Comparison of ENCODE assay signal across 20 cellular contexts in genomic region chr6:150549007-150549406, GRCh38. TPM values are rescaled to one million over a fixed set of nuclear protein-coding genes. Genes with fewer than 3 reads are reported as not detected.
"Had no signal": no experiment of that assay in that cellular context is flagged by ENCODE, and none has a peak within 500 bp of the region (broad histone marks: within the 10 kb centered on the region; RNA-seq: fewer than 3 reads in every experiment).

No MANE protein-coding gene starts in this region.

- H3K36me3 Mint-ChIP-seq: activated naive CD4-positive, alpha-beta T cell treated with anti-CD3 and anti-CD28 coated beads, Interleukin-2, amount 50 U/mL, for 72 hours; stimulated activated memory B cell treated with anti-CD40 and anti-IgM and Interleukin-4, amounts not matched to agents 10 μg/mL and 1 μg/mL and 100 μg/mL, for 72 hours had no signal

- H3K9me3 ChIP-seq: adrenal gland, breast epithelium, gastrocnemius medialis, left lung, sigmoid colon, spleen, testis, upper lobe of left lung had no signal

- H3K4me3 Mint-ChIP-seq: activated T-helper 1 cell treated with anti-CD3 and anti-CD28 coated beads, Interleukin-12 subunit alpha, Interleukin-12 subunit beta, Interleukin-2, Interleukin-4 antibody, amounts not matched to agents 30 ng/mL and 10 ng/mL and 1 ng/mL, durations not matched to agents 14 hours and 24 hours and 36 hours; stimulated activated memory B cell treated with anti-CD40 and anti-IgM and Interleukin-4, amounts not matched to agents 10 μg/mL and 1 μg/mL and 100 μg/mL, for 72 hours had no signal

- H3K4me1 Mint-ChIP-seq: stimulated activated memory B cell treated with anti-CD40 and anti-IgM and Interleukin-4, amounts not matched to agents 10 μg/mL and 1 μg/mL and 100 μg/mL, for 72 hours had no signal

- H3K27me3 Mint-ChIP-seq: stimulated activated memory B cell treated with anti-CD40 and anti-IgM and Interleukin-4, amounts not matched to agents 10 μg/mL and 1 μg/mL and 100 μg/mL, for 72 hours had no signal

- H3K4me1 ChIP-seq: adrenal gland, breast epithelium, gastrocnemius medialis, sigmoid colon had no signal

- ATAC-seq: activated naive CD4-positive, alpha-beta T cell treated with anti-CD3 and anti-CD28 coated beads, Interleukin-2, amount 50 U/mL, for 72 hours; gastrocnemius medialis; left lung; stimulated activated memory B cell treated with anti-CD40 and anti-IgM and Interleukin-4, amounts not matched to agents 10 μg/mL and 1 μg/mL and 100 μg/mL, for 72 hours had no signal

- H3K27ac ChIP-seq: adrenal gland, breast epithelium, coronary artery, gastrocnemius medialis, left lung, sigmoid colon, spleen, testis, upper lobe of left lung, VCaP had no signal

- DNase-seq: activated CD4-positive, alpha-beta T cell treated with anti-CD3 and anti-CD28 coated beads, Interleukin-2, amount 50 U/mL, for 4 hours; activated gamma-delta T cell treated with Interleukin-2 at 50 U/mL for 16 hours; activated T-cell treated with anti-CD3 and anti-CD28 coated beads for 4 hours; adrenal gland; gastrocnemius medialis; head of caudate nucleus; left lung; sigmoid colon; spleen; stimulated activated CD4-positive, alpha-beta T cell treated with anti-CD3 and anti-CD28 coated beads, Interleukin-4, amount 100 ng/mL, for 4 hours; T-helper 2 cell; testis; upper lobe of left lung had no signal

- H3K27ac Mint-ChIP-seq: activated naive CD4-positive, alpha-beta T cell treated with anti-CD3 and anti-CD28 coated beads, Interleukin-2, amount 50 U/mL, for 72 hours; activated T-helper 1 cell treated with anti-CD3 and anti-CD28 coated beads, Interleukin-12 subunit alpha, Interleukin-12 subunit beta, Interleukin-2, Interleukin-4 antibody, amounts not matched to agents 30 ng/mL and 10 ng/mL and 1 ng/mL, durations not matched to agents 14 hours and 24 hours and 36 hours; stimulated activated memory B cell treated with anti-CD40 and anti-IgM and Interleukin-4, amounts not matched to agents 10 μg/mL and 1 μg/mL and 100 μg/mL, for 72 hours had no signal

- H3K9me3 Mint-ChIP-seq: activated T-helper 1 cell treated with anti-CD3 and anti-CD28 coated beads, Interleukin-12 subunit alpha, Interleukin-12 subunit beta, Interleukin-2, Interleukin-4 antibody, amounts not matched to agents 30 ng/mL and 10 ng/mL and 1 ng/mL, durations not matched to agents 14 hours and 24 hours and 36 hours; stimulated activated memory B cell treated with anti-CD40 and anti-IgM and Interleukin-4, amounts not matched to agents 10 μg/mL and 1 μg/mL and 100 μg/mL, for 72 hours had no signal

- H3K4me3 ChIP-seq: adrenal gland, breast epithelium, coronary artery, gastrocnemius medialis, left lung, sigmoid colon, spleen, testis, upper lobe of left lung had no signal

- H3K36me3 ChIP-seq: adrenal gland, breast epithelium, gastrocnemius medialis, left lung, sigmoid colon, spleen, upper lobe of left lung had no signal

RNA-seq across cellular contexts. Expression of gene PLEKHG1, which starts 50.7 kb away (rescaled TPM):
- total RNA-seq: myocyte had no signal
